In genomic region chr9:34125681-34126206, GRCh38 we compare ENCODE assay signal across 8 cellular contexts. TPM values are rescaled to one million over a fixed set of nuclear protein-coding genes. Genes with fewer than 3 reads are reported as not detected.
DNase-seq lines count a peak whose midpoint lies in the region; ATAC-seq, FAIRE-seq and TF ChIP-seq lines count a peak whose summit lies in the region.

No MANE protein-coding gene starts in this region.

- H3K27ac ChIP-seq in KMS-11 (peak overlapping the region; percentile 75), astrocyte (ENCODE audit: low read depth, low read length) (peak overlapping the region; percentile 79)

- in situ Hi-C loops in G401 (cut with HindIII; ENCODE audit: low sequenced_read_pairs), result no loop called here

- H3K4me1 ChIP-seq in KMS-11 (ENCODE audit: low read depth, poor library complexity, severe bottlenecking), result peaks cover 22% of the 10 kb centered on the region
- peaks cover 8% of the 10 kb centered on the region for H3K4me1 ChIP-seq in astrocyte (ENCODE audit: insufficient read depth, low read length)

- H3K4me3 Mint-ChIP-seq in astrocyte (ENCODE audit: unreplicated experiment), result peak overlapping the region; percentile 98

- H3K36me3 ChIP-seq in KMS-11 (ENCODE audit: insufficient read depth) (peaks cover 6% of the 10 kb centered on the region; the same call in 1 of the 2 replicates), astrocyte (ENCODE audit: insufficient read depth, low read length) (peaks cover 12% of the 10 kb centered on the region)

- peak overlapping the region; percentile 71 for H3K4me2 ChIP-seq in KMS-11
- H3K4me2 ChIP-seq in astrocyte (ENCODE audit: low read length), result peak overlapping the region; percentile 91

- H4K20me1 ChIP-seq in KMS-11 (ENCODE audit: insufficient read depth) (peaks cover 5% of the 10 kb centered on the region; the same call in 1 of the 2 replicates), astrocyte (ENCODE audit: insufficient read depth, low read length) (peaks cover 40% of the 10 kb centered on the region)

- TF ChIP-seq CTCF in KMS-11 (conservative IDR thresholded peaks at IDR 0.05; ENCODE audit: low read depth, low read length) (no peak), astrocyte (IDR thresholded peaks at IDR 0.05; ENCODE audit: insufficient read depth, low read depth, low read length) (no peak)

- H3K36me3 Mint-ChIP-seq in astrocyte (ENCODE audit: low read depth, unreplicated experiment), result peaks cover 3% of the 10 kb centered on the region

- no peak for FAIRE-seq in astrocyte (lab: Jason Lieb, UNC)

- no peaks in the 10 kb centered on the region for H3K9me3 Mint-ChIP-seq in astrocyte (ENCODE audit: unreplicated experiment)

- H3K9ac ChIP-seq in KMS-11, result peak overlapping the region; percentile 90
- H3K9ac ChIP-seq in astrocyte (ENCODE audit: low read length), result peak overlapping the region; percentile 90

- DNase-seq in G401 (ENCODE audit: low spot score) (peak; percentile 11), astrocyte (ENCODE audit: low read depth) (peak; percentile 25), iris pigment epithelial cell (ENCODE audit: low read depth) (peak; percentile 26), T1000 (lab: John Stamatoyannopoulos, UW) (no peak)
- DNase-seq in stimulated activated naive CD8-positive, alpha-beta T cell treated with anti-CD3 and anti-CD28 coated beads, Interleukin-15, Interleukin-2, amounts not matched to agents 100 U/mL and 50 U/mL, for 24 hours, result peak; percentile 11

- no peaks in the 10 kb centered on the region for H3K27me3 Mint-ChIP-seq in astrocyte (ENCODE audit: low read depth, unreplicated experiment)

- ATAC-seq in stimulated activated naive CD8-positive, alpha-beta T cell treated with anti-CD3 and anti-CD28 coated beads, Interleukin-15, Interleukin-2, amounts not matched to agents 100 U/mL and 50 U/mL, for 24 hours, result no peak
- no peak for ATAC-seq in GM18868 (IDR thresholded peaks at IDR 0.05; ENCODE audit: unreplicated experiment)
- no peak for ATAC-seq in GM19328 (IDR thresholded peaks at IDR 0.05; ENCODE audit: unreplicated experiment)

- H3K4me1 Mint-ChIP-seq in astrocyte (ENCODE audit: low read depth, unreplicated experiment), result peaks cover 21% of the 10 kb centered on the region

- H3K79me2 ChIP-seq in KMS-11 (ENCODE audit: insufficient read depth, low read depth) (peaks cover 44% of the 10 kb centered on the region), astrocyte (ENCODE audit: insufficient read depth, low read length) (peaks cover 57% of the 10 kb centered on the region)

- H3K4me3 ChIP-seq in KMS-11 (IDR thresholded peaks at IDR 0.05; ENCODE audit: insufficient read depth, low read depth, low read length) (no peak overlapping the region), astrocyte (ENCODE audit: insufficient read depth, low read depth, low read length) (peak overlapping the region; percentile 87)

- H3K9me3 ChIP-seq in astrocyte (ENCODE audit: insufficient read depth, low read depth, low read length), result no peaks in the 10 kb centered on the region

- no peaks in the 10 kb centered on the region for H3K27me3 ChIP-seq in KMS-11 (ENCODE audit: insufficient read depth, low read depth)
- no peaks in the 10 kb centered on the region for H3K27me3 ChIP-seq in astrocyte (ENCODE audit: insufficient read depth, low read length)

- H2AFZ ChIP-seq in KMS-11 (ENCODE audit: low read depth) (peak overlapping the region; percentile 91), astrocyte (ENCODE audit: low read depth, low read length) (peak overlapping the region; percentile 97)

- peak overlapping the region; percentile 87 for H3K27ac Mint-ChIP-seq in astrocyte (ENCODE audit: unreplicated experiment)

RNA-seq across cellular contexts. Expression of gene DCAF12, which starts 0.8 kb away (rescaled TPM):
- 35.1 and 50.6 TPM in 2 replicates for total RNA-seq in G401 (2014; rRNA removed; shearing (Covaris generic))
- total RNA-seq in astrocyte, result 29.8 and 36.0 TPM in 2 replicates

RNA-seq across cellular contexts. Expression of gene UBAP1, which starts 53.1 kb away (rescaled TPM):
- total RNA-seq in G401 (2014; rRNA removed; shearing (Covaris generic)), result 55.1 and 58.0 TPM in 2 replicates
- total RNA-seq in astrocyte, result 52.0 and 60.8 TPM in 2 replicates
